ENCODE assay signal across 23 cellular contexts in the genomic region with DNA sequence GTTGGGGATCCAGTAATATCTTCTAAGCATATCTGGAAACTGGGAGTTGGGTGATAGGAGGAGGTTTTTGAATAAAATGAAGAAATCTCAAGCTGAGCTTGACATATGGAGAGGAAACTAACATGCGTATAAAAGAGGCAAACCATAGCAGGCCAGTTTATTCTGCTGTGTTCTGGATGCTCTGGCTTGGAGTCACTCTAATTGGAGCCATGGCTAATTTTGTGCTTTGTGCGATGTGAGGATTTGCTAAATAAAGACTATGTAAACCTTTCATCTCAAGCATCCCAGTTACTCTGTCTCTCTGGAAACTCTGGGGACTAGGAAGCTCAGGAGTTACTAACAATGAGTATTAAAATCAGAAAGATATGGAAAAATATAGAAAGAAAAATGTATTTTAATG.
DNase-seq lines count a peak whose midpoint lies in the region; ATAC-seq, FAIRE-seq and TF ChIP-seq lines count a peak whose summit lies in the region.
"Had no signal": no experiment of that assay in that cellular context is flagged by ENCODE, and none has a peak within 500 bp of the region (broad histone marks: within the 10 kb centered on the region; RNA-seq: fewer than 3 reads in every experiment).

No MANE protein-coding gene starts in this region.

- peak; percentile 47 for FAIRE-seq in islet of Langerhans (lab: Jason Lieb, UNC)
- FAIRE-seq: endometrium had no signal

- no peak for ATAC-seq in activated T-helper 17 cell treated with anti-CD3 and anti-CD28 coated beads, Interleukin-2, amount 50 U/mL, for 72 hours (replicated peaks)
- ATAC-seq in stimulated activated effector memory CD8-positive, alpha-beta T cell treated with anti-CD3 and anti-CD28 coated beads, Interleukin-12 subunit alpha, Interleukin-12 subunit beta, amount 100 ng/mL, for 72 hours: no peak
- ATAC-seq in GM19467 (IDR thresholded peaks at IDR 0.05; ENCODE audit: unreplicated experiment): no peak
- ATAC-seq: activated CD4-positive, CD25-positive, alpha-beta regulatory T cell treated with anti-CD3 and anti-CD28 coated beads, Interleukin-2, amount 50 U/mL, for 24 hours had no signal

- H3K4me3 ChIP-seq in cardiac muscle cell: no peak overlapping the region
- H3K4me3 ChIP-seq in left ventricle myocardium inferior: no peak overlapping the region
- H3K4me3 ChIP-seq: psoas muscle, skin epidermis had no signal

- intact Hi-C loops in left ventricle myocardium inferior (cut with micrococcal nuclease): no loop called here

- H3K4me3 Mint-ChIP-seq in activated T-helper 17 cell treated with anti-CD3 and anti-CD28 coated beads, Interleukin-2, amount 50 U/mL, for 72 hours: peak overlapping the region; percentile 23
- H3K4me3 Mint-ChIP-seq in stimulated activated effector memory CD8-positive, alpha-beta T cell treated with anti-CD3 and anti-CD28 coated beads, Interleukin-12 subunit alpha, Interleukin-12 subunit beta, amount 100 ng/mL, for 72 hours: no peak overlapping the region
- H3K4me3 Mint-ChIP-seq: CD14-positive monocyte; T-helper 2 cell treated with Interferon-gamma antibody and Interleukin-4, amounts not matched to agents 5 μg/mL and 100 μg/mL, for 36 hours had no signal

- peak overlapping the region; percentile 56 for H3K27ac Mint-ChIP-seq in activated T-helper 17 cell treated with anti-CD3 and anti-CD28 coated beads, Interleukin-2, amount 50 U/mL, for 72 hours
- H3K27ac Mint-ChIP-seq in stimulated activated effector memory CD8-positive, alpha-beta T cell treated with anti-CD3 and anti-CD28 coated beads, Interleukin-12 subunit alpha, Interleukin-12 subunit beta, amount 100 ng/mL, for 72 hours: peak overlapping the region; percentile 55
- H3K27ac Mint-ChIP-seq: T-helper 2 cell treated with Interferon-gamma antibody and Interleukin-4, amounts not matched to agents 5 μg/mL and 100 μg/mL, for 36 hours had no signal

- H3K27me3 ChIP-seq in cardiac muscle cell (no peaks in the 10 kb centered on the region), left ventricle myocardium inferior (ENCODE audit: low read depth) (no peaks in the 10 kb centered on the region)
- H3K27me3 ChIP-seq: brain microvascular endothelial cell had no signal

- DNase-seq in cardiac muscle cell (ENCODE audit: low read depth in 1 of 2, low spot score in 1 of 2): no peak
- DNase-seq in left ventricle myocardium inferior: no peak
- no peak for DNase-seq in stimulated activated effector memory CD8-positive, alpha-beta T cell treated with anti-CD3 and anti-CD28 coated beads, Interleukin-12 subunit alpha, Interleukin-12 subunit beta, amount 100 ng/mL, for 72 hours (ENCODE audit: low spot score in 2 of 2)
- DNase-seq in medulla oblongata (ENCODE audit: extremely low spot score): no peak
- no peak for DNase-seq in UCSD-AML1 (lab: John Stamatoyannopoulos, UW; ENCODE audit: unreplicated experiment)
- DNase-seq: brain microvascular endothelial cell; cortex of kidney; H7; KG1; kidney glomerular epithelial cell; mesenchymal stem cell; NCI-H1436 treated with DMSO at 0.1 percent for 48 hours; NCI-H524 treated with DMSO at 0.1 percent for 48 hours; psoas muscle; stimulated activated naive CD4-positive, alpha-beta T cell had no signal

- no peaks in the 10 kb centered on the region for H3K27me3 Mint-ChIP-seq in activated T-helper 17 cell treated with anti-CD3 and anti-CD28 coated beads, Interleukin-2, amount 50 U/mL, for 72 hours

- no peak for TF ChIP-seq CTCF in cardiac muscle cell (IDR thresholded peaks at IDR 0.05; ENCODE audit: low read depth, low read length)
- TF ChIP-seq CTCF in left ventricle myocardium inferior (IDR thresholded peaks at IDR 0.05; ENCODE audit: borderline replicate concordance): no peak

- H3K4me1 Mint-ChIP-seq in activated T-helper 17 cell treated with anti-CD3 and anti-CD28 coated beads, Interleukin-2, amount 50 U/mL, for 72 hours: peaks cover 40% of the 10 kb centered on the region
- peaks cover 39% of the 10 kb centered on the region for H3K4me1 Mint-ChIP-seq in stimulated activated effector memory CD8-positive, alpha-beta T cell treated with anti-CD3 and anti-CD28 coated beads, Interleukin-12 subunit alpha, Interleukin-12 subunit beta, amount 100 ng/mL, for 72 hours
- H3K4me1 Mint-ChIP-seq: CD14-positive monocyte had no signal

- H3K27ac ChIP-seq in cardiac muscle cell (peak overlapping the region; percentile 43), left ventricle myocardium inferior (replicated peaks) (no peak overlapping the region)
- H3K27ac ChIP-seq: brain microvascular endothelial cell, psoas muscle, skin epidermis had no signal

- H3K36me3 Mint-ChIP-seq in activated T-helper 17 cell treated with anti-CD3 and anti-CD28 coated beads, Interleukin-2, amount 50 U/mL, for 72 hours (ENCODE audit: low read depth): peaks cover 97% of the 10 kb centered on the region
- peaks cover 88% of the 10 kb centered on the region for H3K36me3 Mint-ChIP-seq in stimulated activated effector memory CD8-positive, alpha-beta T cell treated with anti-CD3 and anti-CD28 coated beads, Interleukin-12 subunit alpha, Interleukin-12 subunit beta, amount 100 ng/mL, for 72 hours

- H3K9me3 Mint-ChIP-seq in activated T-helper 17 cell treated with anti-CD3 and anti-CD28 coated beads, Interleukin-2, amount 50 U/mL, for 72 hours: peaks cover 8% of the 10 kb centered on the region
- peaks cover 5% of the 10 kb centered on the region for H3K9me3 Mint-ChIP-seq in stimulated activated effector memory CD8-positive, alpha-beta T cell treated with anti-CD3 and anti-CD28 coated beads, Interleukin-12 subunit alpha, Interleukin-12 subunit beta, amount 100 ng/mL, for 72 hours

- H3K4me1 ChIP-seq in cardiac muscle cell (ENCODE audit: low read depth): peaks cover 7% of the 10 kb centered on the region
- H3K4me1 ChIP-seq in left ventricle myocardium inferior: peaks cover 56% of the 10 kb centered on the region

- peaks cover 27% of the 10 kb centered on the region for H3K36me3 ChIP-seq in cardiac muscle cell
- H3K36me3 ChIP-seq in left ventricle myocardium inferior: peaks cover 41% of the 10 kb centered on the region

- H3K9me3 ChIP-seq in cardiac muscle cell (ENCODE audit: low read depth) (no peaks in the 10 kb centered on the region), left ventricle myocardium inferior (replicated peaks) (peaks cover 8% of the 10 kb centered on the region)
